19 cellular contexts compared by ENCODE assay signal in genomic region chr15:77531191-77532000, GRCh38.
DNase-seq lines count a peak whose midpoint lies in the region; ATAC-seq and TF ChIP-seq lines count a peak whose summit lies in the region.
"Had no signal": no experiment of that assay in that cellular context is flagged by ENCODE, and none has a peak within 500 bp of the region (broad histone marks: within the 10 kb centered on the region; RNA-seq: fewer than 3 reads in every experiment).

No MANE protein-coding gene starts in this region.

- H3K79me2 ChIP-seq in trophoblast cell (ENCODE audit: control insufficient read depth, insufficient read depth, low read length, poor library complexity), result peaks cover 13% of the 10 kb centered on the region

- peak overlapping the region; percentile 14 for H3K4ac ChIP-seq in trophoblast cell (ENCODE audit: low read depth, low read length)

- no peak overlapping the region for H3K27ac ChIP-seq in heart left ventricle
- no peak overlapping the region for H3K27ac ChIP-seq in left ventricle myocardium inferior (replicated peaks)
- H3K27ac ChIP-seq in endodermal cell (ENCODE audit: low read depth, low read length), result no peak overlapping the region
- H3K27ac ChIP-seq in trophoblast cell (ENCODE audit: low read depth, low read length), result no peak overlapping the region

- no peak overlapping the region for H2AFZ ChIP-seq in trophoblast cell (ENCODE audit: insufficient read depth, low read length, poor library complexity)

- WGBS in heart left ventricle, 4 donors, result 90 to 96% (median 93%) methylated on average over 20 to 26 of the region's 26 CpGs
- WGBS in endodermal cell (ENCODE audit: insufficient coverage in 1 of 2, insufficient read length in 1 of 2), 2 experiments, result 93 to 96% methylated on average over 15 to 26 of the region's 26 CpGs
- no CpG with 5 or more reads among the region's 26 CpGs for WGBS in trophoblast cell (ENCODE audit: extremely low coverage, insufficient coverage, insufficient read length)

- H4K12ac ChIP-seq in trophoblast cell (ENCODE audit: low read depth, low read length), result no peak overlapping the region

- H3K9me3 Mint-ChIP-seq in endodermal cell, result no peaks in the 10 kb centered on the region
- no peaks in the 10 kb centered on the region for H3K9me3 Mint-ChIP-seq in activated naive CD4-positive, alpha-beta T cell treated with anti-CD3 and anti-CD28 coated beads, Interleukin-2, amount 50 U/mL, for 72 hours
- H3K9me3 Mint-ChIP-seq: CD4-positive, alpha-beta T cell had no signal

- TF ChIP-seq CTCF in heart left ventricle (IDR thresholded peaks at IDR 0.05) (no peak), left ventricle myocardium inferior (IDR thresholded peaks at IDR 0.05; ENCODE audit: borderline replicate concordance) (no peak), endodermal cell (conservative IDR thresholded peaks at IDR 0.05) (no peak)

- H2BK12ac ChIP-seq in trophoblast cell (ENCODE audit: low read length), result peak overlapping the region; percentile 76

- H3K36me3 Mint-ChIP-seq in endodermal cell (ENCODE audit: low read depth), result no peaks in the 10 kb centered on the region
- no peaks in the 10 kb centered on the region for H3K36me3 Mint-ChIP-seq in activated naive CD4-positive, alpha-beta T cell treated with anti-CD3 and anti-CD28 coated beads, Interleukin-2, amount 50 U/mL, for 72 hours

- ATAC-seq in heart left ventricle (no peak), HG03159 (IDR thresholded peaks at IDR 0.05; ENCODE audit: unreplicated experiment) (no peak)
- no peak for ATAC-seq in activated naive CD4-positive, alpha-beta T cell treated with anti-CD3 and anti-CD28 coated beads, Interleukin-2, amount 50 U/mL, for 72 hours
- ATAC-seq: GM12878 had no signal

- H3K14ac ChIP-seq in trophoblast cell (ENCODE audit: low read length), result peak overlapping the region; percentile 33

- no peak overlapping the region for H3K27ac Mint-ChIP-seq in endodermal cell
- H3K27ac Mint-ChIP-seq in activated naive CD4-positive, alpha-beta T cell treated with anti-CD3 and anti-CD28 coated beads, Interleukin-2, amount 50 U/mL, for 72 hours, result no peak overlapping the region
- H3K27ac Mint-ChIP-seq: CD4-positive, alpha-beta T cell had no signal

- peak overlapping the region; percentile 9 for H2BK120ac ChIP-seq in trophoblast cell (ENCODE audit: insufficient read depth, low read length, poor library complexity)

- intact Hi-C loops in heart left ventricle (cut with DNase I) (no loop called here), left ventricle myocardium inferior (cut with micrococcal nuclease) (no loop called here)

- H4K91ac ChIP-seq in trophoblast cell (ENCODE audit: low read depth, low read length), result peak overlapping the region; percentile 38

- H3K79me1 ChIP-seq in trophoblast cell (ENCODE audit: low read length), result peaks cover 49% of the 10 kb centered on the region

- H3K9ac ChIP-seq in endodermal cell (ENCODE audit: extremely low read depth, low read length, poor library complexity, severe bottlenecking) (no peak overlapping the region), trophoblast cell (ENCODE audit: low read length) (no peak overlapping the region)

- H3K27me3 ChIP-seq in heart left ventricle, result no peaks in the 10 kb centered on the region
- H3K27me3 ChIP-seq in left ventricle myocardium inferior (ENCODE audit: low read depth), result no peaks in the 10 kb centered on the region
- peaks cover 3% of the 10 kb centered on the region for H3K27me3 ChIP-seq in endodermal cell (ENCODE audit: control insufficient read depth, insufficient read depth, low read length, poor library complexity, severe bottlenecking)
- no peaks in the 10 kb centered on the region for H3K27me3 ChIP-seq in trophoblast cell (ENCODE audit: insufficient read depth, low read length)
- H3K27me3 ChIP-seq: BE2C had no signal

- no peak overlapping the region for H3K4me3 Mint-ChIP-seq in endodermal cell
- H3K4me3 Mint-ChIP-seq: CD4-positive, alpha-beta T cell had no signal

- peak in 3 of 5 donors; percentile 21 to 55 (median 24) for DNase-seq in heart left ventricle
- no peak for DNase-seq in left ventricle myocardium inferior
- peak; percentile 32 for DNase-seq in endodermal cell
- DNase-seq in trophoblast cell, result no peak
- DNase-seq in activated naive CD4-positive, alpha-beta T cell treated with anti-CD3 and anti-CD28 coated beads, Interleukin-2, amount 50 U/mL, for 72 hours (ENCODE audit: low spot score in 2 of 2), result no peak
- no peak for DNase-seq in NCI-H526 treated with DMSO at 0.1 percent for 48 hours (lab: John Stamatoyannopoulos, UW)
- DNase-seq: BE2C; CD4-positive, alpha-beta T cell; DMS153; KBM-7; NCI-H1105; NCI-H1694; NCI-H2081 treated with DMSO at 0.1 percent for 48 hours; NCI-H510A treated with DMSO at 0.1 percent for 48 hours; NCI-H82; SIG-M5 had no signal

- no peak for TF ChIP-seq POLR2A in heart left ventricle (IDR thresholded peaks at IDR 0.05)

- peak overlapping the region; percentile 0 for H4K8ac ChIP-seq in trophoblast cell (ENCODE audit: low read depth, low read length)

- H3K4me3 ChIP-seq in heart left ventricle, result no peak overlapping the region
- H3K4me3 ChIP-seq in left ventricle myocardium inferior, result no peak overlapping the region
- H3K4me3 ChIP-seq in endodermal cell (ENCODE audit: low read length), result no peak overlapping the region
- H3K4me3 ChIP-seq in trophoblast cell (ENCODE audit: low read depth, low read length), result no peak overlapping the region
- H3K4me3 ChIP-seq: GM12878, HAP-1 had no signal

- H3K23ac ChIP-seq in trophoblast cell (ENCODE audit: low read length), result no peak overlapping the region

- H3K36me3 ChIP-seq in heart left ventricle (no peaks in the 10 kb centered on the region), left ventricle myocardium inferior (no peaks in the 10 kb centered on the region), endodermal cell (ENCODE audit: control insufficient read depth, insufficient read depth, low read length) (no peaks in the 10 kb centered on the region), trophoblast cell (ENCODE audit: control insufficient read depth in 1 of 2, insufficient read depth in 2 of 2, low read length in 2 of 2) (no peaks in the 10 kb centered on the region)
- H3K36me3 ChIP-seq: BE2C, HAP-1 had no signal

- peak overlapping the region; percentile 13 for H3K18ac ChIP-seq in trophoblast cell (ENCODE audit: low read length)

- no peaks in the 10 kb centered on the region for H3K9me3 ChIP-seq in heart left ventricle
- H3K9me3 ChIP-seq in left ventricle myocardium inferior (replicated peaks), result no peaks in the 10 kb centered on the region
- no peaks in the 10 kb centered on the region for H3K9me3 ChIP-seq in endodermal cell (ENCODE audit: control insufficient read depth, low read length)
- no peaks in the 10 kb centered on the region for H3K9me3 ChIP-seq in trophoblast cell (ENCODE audit: insufficient read depth, low read depth, low read length)
- H3K9me3 ChIP-seq: BE2C, HAP-1 had no signal

- peak overlapping the region; percentile 32 for H2BK5ac ChIP-seq in trophoblast cell (ENCODE audit: low read depth, low read length, poor library complexity)

- peak overlapping the region; percentile 49 for H2AK5ac ChIP-seq in trophoblast cell (ENCODE audit: low read length)

- H3K4me1 ChIP-seq in heart left ventricle (peaks cover 0 to 37% (median 22%) of the 10 kb centered on the region in 12 donors), left ventricle myocardium inferior (peaks cover 33% of the 10 kb centered on the region), endodermal cell (ENCODE audit: control insufficient read depth, insufficient read depth, low read length) (peaks cover 26% of the 10 kb centered on the region), trophoblast cell (ENCODE audit: control insufficient read depth in 1 of 2, insufficient read depth in 2 of 2, low read length in 2 of 2) (peaks cover 33 to 42% of the 10 kb centered on the region in 2 experiments)

- H3K4me2 ChIP-seq in trophoblast cell (ENCODE audit: low read length), result no peak overlapping the region

- H3K4me1 Mint-ChIP-seq in endodermal cell, result peaks cover 31% of the 10 kb centered on the region

- H3K27me3 Mint-ChIP-seq in endodermal cell (ENCODE audit: insufficient read depth), result peaks cover 9% of the 10 kb centered on the region
- H3K27me3 Mint-ChIP-seq: CD4-positive, alpha-beta T cell had no signal

Comparison
In these comparisons a context has a peak if more than half of its experiments do, and no peak if none do; other contexts are left out.
1. DNase-seq: peak in heart left ventricle (3 of 5) and endodermal cell (single experiment); none in left ventricle myocardium inferior (single experiment), trophoblast cell (0 of 2), activated naive CD4-positive, alpha-beta T cell treated with anti-CD3 and anti-CD28 coated beads, Interleukin-2, amount 50 U/mL, for 72 hours (0 of 2) and NCI-H526 treated with DMSO at 0.1 percent for 48 hours (single experiment).